Comparison of ENCODE assay signal across 24 cellular contexts in the genomic region with DNA sequence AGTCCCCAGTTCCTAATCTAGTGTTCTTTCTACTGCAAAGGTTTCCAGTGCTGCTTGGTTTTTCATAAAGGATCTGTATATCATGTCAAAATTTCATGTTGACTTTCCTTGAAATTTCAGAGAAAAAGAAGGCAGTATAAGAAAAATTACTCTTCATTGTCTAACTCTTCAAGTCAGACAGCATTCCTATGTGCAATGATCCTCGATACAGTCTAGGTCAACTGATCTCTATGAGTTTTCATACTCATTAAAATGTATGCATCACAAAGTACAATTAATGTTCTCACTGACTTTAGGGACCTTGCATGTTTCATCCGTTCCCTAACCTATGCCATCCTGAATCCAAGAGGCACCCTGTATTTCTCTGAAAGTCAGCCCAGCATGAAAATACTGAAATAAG.
DNase-seq lines count a peak whose midpoint lies in the region; ATAC-seq and TF ChIP-seq lines count a peak whose summit lies in the region.
"Had no signal": no experiment of that assay in that cellular context is flagged by ENCODE, and none has a peak within 500 bp of the region (broad histone marks: within the 10 kb centered on the region; RNA-seq: fewer than 3 reads in every experiment).

No MANE protein-coding gene starts in this region.

- intact Hi-C loops in body of pancreas (cut with DNase I): no loop called here

- peak; percentile 15 for DNase-seq in DMS53 (lab: John Stamatoyannopoulos, UW)
- DNase-seq in DMS53 treated with DMSO at 0.1 percent for 48 hours (lab: John Stamatoyannopoulos, UW; ENCODE audit: unreplicated experiment): no peak
- DNase-seq in body of pancreas: no peak
- DNase-seq in mesothelial cell of epicardium (ENCODE audit: low spot score in 2 of 2, unreplicated experiment in 2 of 2): no peak
- no peak for DNase-seq in coronary artery (ENCODE audit: low spot score)
- DNase-seq: 8988T, DMS79 treated with DMSO at 0.1 percent for 48 hours, GF-D8, NCI-H1092, NCI-H1417 treated with DMSO at 0.1 percent for 48 hours, NCI-H1694 treated with DMSO at 0.1 percent for 48 hours, NCI-H2081 treated with DMSO at 0.1 percent for 48 hours, NCI-H2171, NCI-H226, NCI-H510A treated with DMSO at 0.1 percent for 48 hours, NCI-H774, SHP77 had no signal

- H3K27me3 ChIP-seq in body of pancreas: no peaks in the 10 kb centered on the region

- H3K27ac ChIP-seq in body of pancreas: peak overlapping the region; percentile 22 to 41 (median 30)
- no peak overlapping the region for H3K27ac ChIP-seq in coronary artery
- H3K27ac ChIP-seq: HL-60, RWPE1 had no signal

- H3K36me3 Mint-ChIP-seq in mesothelial cell of epicardium: no peaks in the 10 kb centered on the region

- no peak overlapping the region for H3K4me3 Mint-ChIP-seq in mesothelial cell of epicardium
- H3K4me3 Mint-ChIP-seq: IgD-negative memory B cell had no signal

- H3K27ac Mint-ChIP-seq in mesothelial cell of epicardium: peak overlapping the region; percentile 22
- H3K27ac Mint-ChIP-seq: IgD-negative memory B cell had no signal

- H3K9me3 Mint-ChIP-seq in mesothelial cell of epicardium: no peaks in the 10 kb centered on the region
- H3K9me3 Mint-ChIP-seq: IgD-negative memory B cell had no signal

- H3K4me3 ChIP-seq in body of pancreas (no peak overlapping the region), coronary artery (no peak overlapping the region)

- no peaks in the 10 kb centered on the region for H3K9me3 ChIP-seq in body of pancreas

- TF ChIP-seq POLR2A in body of pancreas (IDR thresholded peaks at IDR 0.05): no peak

- no peaks in the 10 kb centered on the region for H3K27me3 Mint-ChIP-seq in mesothelial cell of epicardium (ENCODE audit: low read depth)
- H3K27me3 Mint-ChIP-seq: IgD-negative memory B cell had no signal

- peaks cover 49% of the 10 kb centered on the region for H3K4me1 ChIP-seq in body of pancreas

- H3K36me3 ChIP-seq in body of pancreas (replicated peaks in 1 of 2; ENCODE audit: insufficient read depth in 1 of 2, low read depth in 2 of 2): no peaks in the 10 kb centered on the region

- peaks cover 15% of the 10 kb centered on the region for H3K4me1 Mint-ChIP-seq in mesothelial cell of epicardium

- WGBS in body of pancreas, 2 donors: 57 to 60% methylated on average over 2 of the region's 2 CpGs

- TF ChIP-seq CTCF in body of pancreas (IDR thresholded peaks at IDR 0.05) (no peak), mesothelial cell of epicardium (IDR thresholded peaks at IDR 0.05; ENCODE audit: unreplicated experiment) (no peak), coronary artery (IDR thresholded peaks at IDR 0.05) (no peak)

- ATAC-seq in body of pancreas: no peak
- ATAC-seq in HG03045 (IDR thresholded peaks at IDR 0.05; ENCODE audit: unreplicated experiment): no peak
- no peak for ATAC-seq in GM21360 (IDR thresholded peaks at IDR 0.05; ENCODE audit: unreplicated experiment)
- ATAC-seq: HCT116, Panc1 had no signal

Comparison
In these comparisons a context has a peak if more than half of its experiments do, and no peak if none do; other contexts are left out.
1. H3K27ac ChIP-seq: peak in body of pancreas (4 of 4); none in coronary artery (0 of 2).